Comparison of ENCODE assay signal across 9 cellular contexts in genomic region chr17:77011173-77012011, GRCh38.
DNase-seq lines count a peak whose midpoint lies in the region; ATAC-seq and TF ChIP-seq lines count a peak whose summit lies in the region.
"Had no signal": no experiment of that assay in that cellular context is flagged by ENCODE, and none has a peak within 500 bp of the region (broad histone marks: within the 10 kb centered on the region; RNA-seq: fewer than 3 reads in every experiment).

No MANE protein-coding gene starts in this region.

- CTCF ChIA-PET in activated CD8-positive, alpha-beta T cell treated with anti-CD3 and anti-CD28 coated beads, Interleukin-2, amount 10 ng/mL, durations not matched to agents 7 days and 5 days (lab: Charles Lee), result interaction anchor here (0.7 to 6.5 kb wide), 9 partner anchors 10 to 143 kb away, joined by 3 to 52 read pairs (median 5); partner anchors contain the start of gene MGAT5B

- H3K27ac Mint-ChIP-seq in activated CD8-positive, alpha-beta T cell treated with anti-CD3 and anti-CD28 coated beads, Interleukin-2, amount 10 ng/mL, durations not matched to agents 7 days and 5 days, result no peak overlapping the region
- H3K27ac Mint-ChIP-seq: dendritic cell treated with granulocyte-macrophage colony-stimulating factor and Interleukin-4, amounts not matched to agents 40 ng/mL and 50 ng/mL, for 4 days had no signal

- no peaks in the 10 kb centered on the region for H3K4me1 Mint-ChIP-seq in activated CD8-positive, alpha-beta T cell treated with anti-CD3 and anti-CD28 coated beads, Interleukin-2, amount 10 ng/mL, durations not matched to agents 7 days and 5 days (ENCODE audit: low read depth)

- TF ChIP-seq CTCF in fibroblast of the aortic adventitia (IDR thresholded peaks at IDR 0.05; ENCODE audit: insufficient read depth, low read length), result peak; percentile 63

- POLR2A ChIA-PET in activated CD8-positive, alpha-beta T cell treated with anti-CD3 and anti-CD28 coated beads, Interleukin-2, amount 10 ng/mL, durations not matched to agents 7 days and 5 days (lab: Charles Lee), result no interaction called here

- H3K9me3 Mint-ChIP-seq in activated CD8-positive, alpha-beta T cell treated with anti-CD3 and anti-CD28 coated beads, Interleukin-2, amount 10 ng/mL, durations not matched to agents 7 days and 5 days (ENCODE audit: insufficient read depth), result peaks cover 4% of the 10 kb centered on the region

- H3K27me3 Mint-ChIP-seq in activated CD8-positive, alpha-beta T cell treated with anti-CD3 and anti-CD28 coated beads, Interleukin-2, amount 10 ng/mL, durations not matched to agents 7 days and 5 days (ENCODE audit: low read depth), result peaks cover 14% of the 10 kb centered on the region

- H3K4me3 ChIP-seq in fibroblast of the aortic adventitia (ENCODE audit: low read depth, low read length), result no peak overlapping the region

- H3K4me3 Mint-ChIP-seq in activated CD8-positive, alpha-beta T cell treated with anti-CD3 and anti-CD28 coated beads, Interleukin-2, amount 10 ng/mL, durations not matched to agents 7 days and 5 days, result no peak overlapping the region
- H3K4me3 Mint-ChIP-seq: dendritic cell treated with granulocyte-macrophage colony-stimulating factor and Interleukin-4, amounts not matched to agents 40 ng/mL and 50 ng/mL, for 4 days had no signal

- DNase-seq in activated CD4-positive, alpha-beta T cell treated with anti-CD3 and anti-CD28 coated beads for 24 hours (ENCODE audit: low read depth in 2 of 2), result peak; percentile 29 to 47
- DNase-seq in activated CD4-positive, alpha-beta T cell treated with anti-CD3 and anti-CD28 coated beads for 1 hour, result no peak
- DNase-seq in NCI-H2196 (lab: John Stamatoyannopoulos, UW; ENCODE audit: unreplicated experiment) (peak; percentile 71), fibroblast of the aortic adventitia (ENCODE audit: low read depth) (peak; percentile 58), putamen (ENCODE audit: low spot score) (no peak)
- DNase-seq in activated CD8-positive, alpha-beta T cell treated with anti-CD3 and anti-CD28 coated beads, Interleukin-2, amount 10 ng/mL, durations not matched to agents 7 days and 5 days, result peak; percentile 75
- DNase-seq in stimulated activated CD4-positive, alpha-beta T cell treated with anti-CD3 and anti-CD28 coated beads, Interleukin-2, amount 100 ng/mL, for 4 hours (ENCODE audit: low read depth), result peak; percentile 16

- H3K36me3 Mint-ChIP-seq in activated CD8-positive, alpha-beta T cell treated with anti-CD3 and anti-CD28 coated beads, Interleukin-2, amount 10 ng/mL, durations not matched to agents 7 days and 5 days (ENCODE audit: low read depth), result peaks cover 4% of the 10 kb centered on the region

- no peak for ATAC-seq in activated CD8-positive, alpha-beta T cell treated with anti-CD3 and anti-CD28 coated beads, Interleukin-2, amount 10 ng/mL, durations not matched to agents 7 days and 5 days
- ATAC-seq in HG03565 (IDR thresholded peaks at IDR 0.05; ENCODE audit: unreplicated experiment), result no peak

Comparison
In these comparisons a context has a peak if more than half of its experiments do, and no peak if none do; other contexts are left out.
1. DNase-seq: peak in activated CD4-positive, alpha-beta T cell treated with anti-CD3 and anti-CD28 coated beads for 24 hours (2 of 2), NCI-H2196 (single experiment), activated CD8-positive, alpha-beta T cell treated with anti-CD3 and anti-CD28 coated beads, Interleukin-2, amount 10 ng/mL, durations not matched to agents 7 days and 5 days (single experiment), fibroblast of the aortic adventitia (single experiment) and stimulated activated CD4-positive, alpha-beta T cell treated with anti-CD3 and anti-CD28 coated beads, Interleukin-2, amount 100 ng/mL, for 4 hours (single experiment); none in activated CD4-positive, alpha-beta T cell treated with anti-CD3 and anti-CD28 coated beads for 1 hour (single experiment) and putamen (single experiment).